Comparison of ENCODE assay signal across 11 cellular contexts in the genomic region with DNA sequence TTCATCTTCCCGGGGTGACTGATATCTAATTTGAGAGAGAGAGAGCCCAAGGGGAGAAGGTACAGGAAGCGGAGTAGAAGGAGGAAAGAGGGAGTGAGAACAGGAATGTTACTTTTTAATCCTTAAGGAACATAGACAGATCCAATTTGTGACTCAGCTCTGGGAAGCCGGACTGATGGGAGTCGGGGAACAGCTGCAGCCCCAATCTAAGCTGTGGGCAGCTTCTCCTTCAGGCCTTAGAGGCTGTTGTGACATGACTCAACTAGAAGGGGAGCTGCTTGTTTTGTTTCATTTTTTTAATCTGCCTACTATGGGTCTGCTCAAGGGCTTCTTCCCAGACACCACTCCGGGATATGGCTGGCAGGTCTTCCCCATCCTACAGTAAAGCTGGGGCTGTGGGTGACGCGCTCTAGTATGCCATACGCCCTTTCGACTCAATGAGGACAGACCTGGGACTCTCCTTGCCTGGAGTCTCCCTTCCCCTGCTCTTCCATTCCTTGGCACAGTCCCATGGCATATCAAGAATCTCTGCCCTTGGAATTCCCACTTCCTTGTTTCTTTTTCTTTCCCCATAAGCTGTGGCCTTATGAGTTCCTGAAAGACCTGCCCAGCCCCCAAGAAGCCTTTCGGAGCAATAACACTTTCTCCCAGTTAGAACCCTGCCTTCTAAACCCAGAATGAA.
A peak's percentile ranks its signal among the peaks of the same experiment; 100 is the strongest.
DNase-seq lines count a peak whose midpoint lies in the region; ATAC-seq and TF ChIP-seq lines count a peak whose summit lies in the region.
"Had no signal": no experiment of that assay in that cellular context is flagged by ENCODE, and none has a peak within 500 bp of the region (broad histone marks: within the 10 kb centered on the region; RNA-seq: fewer than 3 reads in every experiment).

No MANE protein-coding gene starts in this region.

- H3K79me1 ChIP-seq in mesenchymal stem cell (replicated peaks; ENCODE audit: low read length, poor library complexity, severe bottlenecking): peaks cover 28% of the 10 kb centered on the region

- H3K4me3 ChIP-seq in dorsolateral prefrontal cortex: peak overlapping the region in 44 of 59 donors; percentile 3 to 87 (median 70)
- H3K4me3 ChIP-seq in mesenchymal stem cell (ENCODE audit: insufficient read depth in 1 of 2, low read depth in 1 of 2, low read length in 2 of 2): peak overlapping the region in 1 of 2 experiments; percentile 89
- no peak overlapping the region for H3K4me3 ChIP-seq in thymus (ENCODE audit: low read length)

- H2BK12ac ChIP-seq in mesenchymal stem cell (ENCODE audit: low read length in 2 of 2): peak overlapping the region in 1 of 2 experiments; percentile 54

- H3K36me3 ChIP-seq in mesenchymal stem cell (ENCODE audit: control insufficient read depth in 1 of 2, insufficient read depth in 2 of 2, low read depth in 1 of 2, low read length in 2 of 2) (peaks cover 9 to 13% of the 10 kb centered on the region in 2 experiments), thymus (ENCODE audit: control insufficient read depth, insufficient read depth) (no peaks in the 10 kb centered on the region)

- H3K4me1 Mint-ChIP-seq in activated T-cell treated with anti-CD3 and anti-CD28 coated beads, Interleukin-2, amount 50 U/mL, for 24 hours (ENCODE audit: low read depth): peaks cover 7% of the 10 kb centered on the region
- peaks cover 7 to 12% (median 8%) of the 10 kb centered on the region in 3 donors for H3K4me1 Mint-ChIP-seq in T-cell

- TF ChIP-seq CTCF in dorsolateral prefrontal cortex (IDR thresholded peaks at IDR 0.05 in 54 of 56, conservative IDR thresholded peaks at IDR 0.05 in 2 of 56; ENCODE audit: low read depth in 1 of 56, partially characterized antibody in 56 of 56): no peak

- ATAC-seq in HG02938 (IDR thresholded peaks at IDR 0.05; ENCODE audit: unreplicated experiment): no peak
- no peak for ATAC-seq in T-cell (replicated peaks in 1 of 4)

- no peak overlapping the region for H3K23ac ChIP-seq in mesenchymal stem cell (ENCODE audit: low read length in 2 of 2)

- H3K27ac ChIP-seq in dorsolateral prefrontal cortex (peak overlapping the region in 53 of 59 donors; percentile 14 to 93 (median 74)), mesenchymal stem cell (ENCODE audit: low read length, poor library complexity, severe bottlenecking) (peak overlapping the region; percentile 55), thymus (ENCODE audit: low read depth) (peak overlapping the region; percentile 15)

- peaks cover 31% of the 10 kb centered on the region for H3K27me3 Mint-ChIP-seq in activated T-cell treated with anti-CD3 and anti-CD28 coated beads, Interleukin-2, amount 50 U/mL, for 24 hours
- peaks cover 5 to 23% of the 10 kb centered on the region in 2 donors for H3K27me3 Mint-ChIP-seq in T-cell

- H2AK5ac ChIP-seq in mesenchymal stem cell (ENCODE audit: low read length, severe bottlenecking): peak overlapping the region; percentile 25

- 63% methylated on average over 10 of the region's 10 CpGs for WGBS in mesenchymal stem cell
- 90% methylated on average over 10 of the region's 10 CpGs for whole genome bisulfite sequencing in thymus

- no peak overlapping the region for H2AFZ ChIP-seq in mesenchymal stem cell (ENCODE audit: low read depth, low read length)

- peak overlapping the region; percentile 66 for H2BK120ac ChIP-seq in mesenchymal stem cell (ENCODE audit: low read depth, low read length)

- peak overlapping the region; percentile 96 for H3K9ac ChIP-seq in mesenchymal stem cell (ENCODE audit: low read length)

- no peaks in the 10 kb centered on the region for H3K36me3 Mint-ChIP-seq in activated T-cell treated with anti-CD3 and anti-CD28 coated beads, Interleukin-2, amount 50 U/mL, for 24 hours (ENCODE audit: low read depth)
- H3K36me3 Mint-ChIP-seq in T-cell: no peaks in the 10 kb centered on the region
- H3K36me3 Mint-ChIP-seq: activated naive CD8-positive, alpha-beta T cell treated with anti-CD3 and anti-CD28 coated beads for 36 hours had no signal

- peak overlapping the region; percentile 88 to 89 for H3K18ac ChIP-seq in mesenchymal stem cell (ENCODE audit: low read depth in 1 of 2, low read length in 2 of 2)

- no peaks in the 10 kb centered on the region for H3K9me3 ChIP-seq in mesenchymal stem cell (ENCODE audit: control insufficient read depth, low read length)
- H3K9me3 ChIP-seq in thymus (ENCODE audit: control insufficient read depth): no peaks in the 10 kb centered on the region

- intact Hi-C loops in dorsolateral prefrontal cortex (cut with DNase I): no loop called here

- H3K4ac ChIP-seq in mesenchymal stem cell (ENCODE audit: low read depth in 1 of 2, low read length in 2 of 2): peak overlapping the region; percentile 46 to 60

- H4K91ac ChIP-seq in mesenchymal stem cell (ENCODE audit: low read length): peak overlapping the region; percentile 83

- no peak overlapping the region for H3K4me3 Mint-ChIP-seq in activated T-cell treated with anti-CD3 and anti-CD28 coated beads, Interleukin-2, amount 50 U/mL, for 24 hours
- H3K4me3 Mint-ChIP-seq in T-cell: no peak overlapping the region
- H3K4me3 Mint-ChIP-seq: activated naive CD8-positive, alpha-beta T cell treated with anti-CD3 and anti-CD28 coated beads for 36 hours; T-helper 1 cell treated with Interleukin-12 subunit alpha and Interleukin-12 subunit beta and Interleukin-4 antibody, amounts not matched to agents 30 μg/mL and 1 μg/mL, for 36 hours had no signal

- POLR2A ChIA-PET in T-cell (lab: Charles Lee): no interaction called here

- CTCF ChIA-PET in T-cell (lab: Charles Lee): no interaction called here

- H3K4me1 ChIP-seq in mesenchymal stem cell (ENCODE audit: control insufficient read depth, insufficient read depth, low read depth, low read length) (peaks cover 33% of the 10 kb centered on the region), thymus (ENCODE audit: control insufficient read depth, insufficient read depth, low read length) (no peaks in the 10 kb centered on the region)

- H3K27me3 ChIP-seq in dorsolateral prefrontal cortex: no peaks in the 10 kb centered on the region
- no peaks in the 10 kb centered on the region for H3K27me3 ChIP-seq in mesenchymal stem cell (ENCODE audit: control insufficient read depth in 1 of 2, insufficient read depth in 1 of 2, low read length in 2 of 2)
- no peaks in the 10 kb centered on the region for H3K27me3 ChIP-seq in thymus (ENCODE audit: control insufficient read depth, insufficient read depth)

- no peak overlapping the region for H3K27ac Mint-ChIP-seq in activated T-cell treated with anti-CD3 and anti-CD28 coated beads, Interleukin-2, amount 50 U/mL, for 24 hours
- no peak overlapping the region for H3K27ac Mint-ChIP-seq in T-cell
- H3K27ac Mint-ChIP-seq: activated naive CD8-positive, alpha-beta T cell treated with anti-CD3 and anti-CD28 coated beads for 36 hours; T-helper 1 cell treated with Interleukin-12 subunit alpha and Interleukin-12 subunit beta and Interleukin-4 antibody, amounts not matched to agents 30 μg/mL and 1 μg/mL, for 36 hours had no signal

- peak overlapping the region; percentile 40 for H3K4me2 ChIP-seq in mesenchymal stem cell (ENCODE audit: low read length, poor library complexity, severe bottlenecking)

- peak; percentile 99 for DNase-seq in LHCN-M2 (ENCODE audit: low read depth)
- DNase-seq in dorsolateral prefrontal cortex: peak in 5 of 10 donors; percentile 28 to 68 (median 59)
- peak; percentile 86 for DNase-seq in mesenchymal stem cell
- no peak for DNase-seq in NCI-H345 (lab: John Stamatoyannopoulos, UW)
- DNase-seq in activated T-cell treated with anti-CD3 and anti-CD28 coated beads, Interleukin-2, amount 50 U/mL, for 24 hours: no peak
- no peak for DNase-seq in T-cell
- DNase-seq: activated naive CD8-positive, alpha-beta T cell treated with anti-CD3 and anti-CD28 coated beads for 36 hours; NCI-H1092 had no signal

- H3K14ac ChIP-seq in mesenchymal stem cell (ENCODE audit: low read length in 2 of 2): no peak overlapping the region

- H3K9me3 Mint-ChIP-seq in activated T-cell treated with anti-CD3 and anti-CD28 coated beads, Interleukin-2, amount 50 U/mL, for 24 hours: no peaks in the 10 kb centered on the region
- no peaks in the 10 kb centered on the region for H3K9me3 Mint-ChIP-seq in T-cell
- H3K9me3 Mint-ChIP-seq: activated naive CD8-positive, alpha-beta T cell treated with anti-CD3 and anti-CD28 coated beads for 36 hours; T-helper 1 cell treated with Interleukin-12 subunit alpha and Interleukin-12 subunit beta and Interleukin-4 antibody, amounts not matched to agents 30 μg/mL and 1 μg/mL, for 36 hours had no signal

- H2BK15ac ChIP-seq in mesenchymal stem cell (ENCODE audit: low read depth, poor library complexity, severe bottlenecking): peak overlapping the region; percentile 62

- H4K8ac ChIP-seq in mesenchymal stem cell (ENCODE audit: low read length): peak overlapping the region; percentile 65

- no peak overlapping the region for H2BK5ac ChIP-seq in mesenchymal stem cell (ENCODE audit: low read depth, low read length, poor library complexity, severe bottlenecking)

Comparison
In these comparisons a context has a peak if more than half of its experiments do, and no peak if none do; other contexts are left out.
1. DNase-seq: peak in LHCN-M2 (single experiment) and mesenchymal stem cell (single experiment); none in NCI-H345 (single experiment), activated T-cell treated with anti-CD3 and anti-CD28 coated beads, Interleukin-2, amount 50 U/mL, for 24 hours (single experiment) and T-cell (0 of 34).
2. H3K27ac ChIP-seq: peak in every context shown above with its lines; median percentile 74 in dorsolateral prefrontal cortex; 55 in mesenchymal stem cell; 15 in thymus.